15 cellular contexts compared by ENCODE assay signal in genomic region chr10:79128241-79128922, GRCh38. TPM values are rescaled to one million over a fixed set of nuclear protein-coding genes. Genes with fewer than 3 reads are reported as not detected.
DNase-seq lines count a peak whose midpoint lies in the region; ATAC-seq and TF ChIP-seq lines count a peak whose summit lies in the region.
"Had no signal": no experiment of that assay in that cellular context is flagged by ENCODE, and none has a peak within 500 bp of the region (broad histone marks: within the 10 kb centered on the region; RNA-seq: fewer than 3 reads in every experiment).

No MANE protein-coding gene starts in this region.

- H3K4me3 ChIP-seq in left ventricle myocardium inferior (no peak overlapping the region), WERI-Rb-1 (ENCODE audit: low read depth, low read length) (no peak overlapping the region), lower lobe of right lung (no peak overlapping the region)
- no peak overlapping the region for H3K4me3 ChIP-seq in effector memory CD4-positive, alpha-beta T cell (ENCODE audit: insufficient read depth, low read depth, low read length, poor library complexity, severe bottlenecking)
- H3K4me3 ChIP-seq: gastroesophageal sphincter, suprapubic skin had no signal

- no peak overlapping the region for H3K27ac Mint-ChIP-seq in chondrocyte (ENCODE audit: unreplicated experiment)
- H3K27ac Mint-ChIP-seq: activated naive CD4-positive, alpha-beta T cell treated with anti-CD3 and anti-CD28 coated beads, Interleukin-2, amount 50 U/mL, for 24 hours had no signal

- H3K4me1 Mint-ChIP-seq in chondrocyte (ENCODE audit: low read depth) = peaks cover 70% of the 10 kb centered on the region

- H3K36me3 Mint-ChIP-seq in chondrocyte (ENCODE audit: low read depth) = peaks cover 1% of the 10 kb centered on the region
- H3K36me3 Mint-ChIP-seq: activated naive CD4-positive, alpha-beta T cell treated with anti-CD3 and anti-CD28 coated beads, Interleukin-2, amount 50 U/mL, for 24 hours had no signal

- H3K9me3 ChIP-seq in left ventricle myocardium inferior (replicated peaks) (no peaks in the 10 kb centered on the region), WERI-Rb-1 (ENCODE audit: severe bottlenecking) (no peaks in the 10 kb centered on the region), lower lobe of right lung (no peaks in the 10 kb centered on the region)
- H3K9me3 ChIP-seq in effector memory CD4-positive, alpha-beta T cell (ENCODE audit: control insufficient read depth, low read length) = no peaks in the 10 kb centered on the region
- H3K9me3 ChIP-seq: gastroesophageal sphincter, suprapubic skin had no signal

- no peaks in the 10 kb centered on the region for H3K27me3 Mint-ChIP-seq in chondrocyte (ENCODE audit: low read depth)
- H3K27me3 Mint-ChIP-seq: activated naive CD4-positive, alpha-beta T cell treated with anti-CD3 and anti-CD28 coated beads, Interleukin-2, amount 50 U/mL, for 24 hours had no signal

- no peaks in the 10 kb centered on the region for H3K27me3 ChIP-seq in left ventricle myocardium inferior (ENCODE audit: low read depth)
- H3K27me3 ChIP-seq in WERI-Rb-1 (ENCODE audit: insufficient read depth, low read depth, severe bottlenecking) = no peaks in the 10 kb centered on the region
- no peaks in the 10 kb centered on the region for H3K27me3 ChIP-seq in lower lobe of right lung (ENCODE audit: low read depth)
- no peaks in the 10 kb centered on the region for H3K27me3 ChIP-seq in effector memory CD4-positive, alpha-beta T cell (replicated peaks; ENCODE audit: control insufficient read depth, insufficient read depth, low read length, poor library complexity, severe bottlenecking)
- H3K27me3 ChIP-seq: gastroesophageal sphincter, suprapubic skin had no signal

- no peak for DNase-seq in left ventricle myocardium inferior
- no peak for DNase-seq in cardiac septum (ENCODE audit: low spot score)
- no peak for DNase-seq in WERI-Rb-1
- DNase-seq in lower lobe of right lung = no peak
- no peak for DNase-seq in effector memory CD4-positive, alpha-beta T cell
- no peak for DNase-seq in chondrocyte (ENCODE audit: low spot score)
- no peak for DNase-seq in NCI-H2029 (lab: John Stamatoyannopoulos, UW)
- DNase-seq in HPDE6-E6E7 (ENCODE audit: extremely low spot score) = no peak
- DNase-seq: activated CD8-positive, alpha-beta memory T cell treated with anti-CD3 and anti-CD28 coated beads, Interleukin-2, amount 50 U/mL, for 4 hours; RPMI8226; stimulated activated CD4-positive, alpha-beta T cell treated with anti-CD3 and anti-CD28 coated beads, Interleukin-15, amount 100 ng/mL, for 24 hours had no signal

- H3K27ac ChIP-seq in left ventricle myocardium inferior (replicated peaks) = peak overlapping the region; percentile 99
- H3K27ac ChIP-seq in WERI-Rb-1 = peak overlapping the region; percentile 86
- H3K27ac ChIP-seq in lower lobe of right lung = peak overlapping the region; percentile 25
- H3K27ac ChIP-seq in effector memory CD4-positive, alpha-beta T cell (ENCODE audit: insufficient read depth, low read length, poor library complexity, severe bottlenecking) = no peak overlapping the region
- H3K27ac ChIP-seq: suprapubic skin had no signal

- peaks cover 29% of the 10 kb centered on the region for H3K36me3 ChIP-seq in left ventricle myocardium inferior
- peaks cover 6% of the 10 kb centered on the region for H3K36me3 ChIP-seq in WERI-Rb-1
- peaks cover 43% of the 10 kb centered on the region for H3K36me3 ChIP-seq in lower lobe of right lung
- H3K36me3 ChIP-seq in effector memory CD4-positive, alpha-beta T cell (ENCODE audit: control insufficient read depth, insufficient read depth, low read length) = no peaks in the 10 kb centered on the region

- no peaks in the 10 kb centered on the region for H3K9me3 Mint-ChIP-seq in chondrocyte (ENCODE audit: low read depth)
- H3K9me3 Mint-ChIP-seq: activated naive CD4-positive, alpha-beta T cell treated with anti-CD3 and anti-CD28 coated beads, Interleukin-2, amount 50 U/mL, for 24 hours had no signal

- H3K4me1 ChIP-seq in left ventricle myocardium inferior (peaks cover 100% of the 10 kb centered on the region), lower lobe of right lung (peaks cover 69% of the 10 kb centered on the region)
- no peaks in the 10 kb centered on the region for H3K4me1 ChIP-seq in effector memory CD4-positive, alpha-beta T cell (ENCODE audit: control insufficient read depth, insufficient read depth, low read length, poor library complexity, severe bottlenecking)

- ATAC-seq in lower lobe of right lung = no peak
- ATAC-seq: activated CD4-positive, CD25-positive, alpha-beta regulatory T cell treated with anti-CD3 and anti-CD28 coated beads, Interleukin-2, amount 50 U/mL, for 24 hours had no signal

- intact Hi-C loops in left ventricle myocardium inferior (cut with micrococcal nuclease) = no loop called here
- intact Hi-C loops in cardiac septum (cut with DNase I) = no loop called here
- intact Hi-C loops in lower lobe of right lung (cut with DNase I) = no loop called here

- no peak for TF ChIP-seq CTCF in left ventricle myocardium inferior (IDR thresholded peaks at IDR 0.05; ENCODE audit: borderline replicate concordance)
- TF ChIP-seq CTCF in WERI-Rb-1 (IDR thresholded peaks at IDR 0.05; ENCODE audit: low read depth, low read length) = no peak
- TF ChIP-seq CTCF in lower lobe of right lung (IDR thresholded peaks at IDR 0.05) = no peak
- no peak for TF ChIP-seq CTCF in chondrocyte (IDR thresholded peaks at IDR 0.05)

- H3K4me3 Mint-ChIP-seq in chondrocyte (ENCODE audit: unreplicated experiment) = no peak overlapping the region
- H3K4me3 Mint-ChIP-seq: activated naive CD4-positive, alpha-beta T cell treated with anti-CD3 and anti-CD28 coated beads, Interleukin-2, amount 50 U/mL, for 24 hours had no signal

RNA-seq across cellular contexts. Expression of gene ZMIZ1, which starts 59.6 kb away (rescaled TPM):
- total RNA-seq in left ventricle myocardium inferior = 55.9 TPM
- 40.7 TPM for total RNA-seq in cardiac septum
- total RNA-seq in lower lobe of right lung = 102 TPM
- total RNA-seq in chondrocyte = 46.2 to 74.6 TPM (median 48.7 TPM) in 3 replicates
